In genomic region chr7:121084748-121085336, GRCh38 we compare ENCODE assay signal across 13 cellular contexts.
A peak's percentile ranks its signal among the peaks of the same experiment; 100 is the strongest.
DNase-seq lines count a peak whose midpoint lies in the region; ATAC-seq, FAIRE-seq and TF ChIP-seq lines count a peak whose summit lies in the region.
"Had no signal": no experiment of that assay in that cellular context is flagged by ENCODE, and none has a peak within 500 bp of the region (broad histone marks: within the 10 kb centered on the region; RNA-seq: fewer than 3 reads in every experiment).

No MANE protein-coding gene starts in this region.

- DNase-seq in H54 (ENCODE audit: insufficient read length, low spot score) (peak; percentile 20), adipocyte (ENCODE audit: low read depth) (peak; percentile 75), glomerular visceral epithelial cell (ENCODE audit: extremely low spot score) (peak; percentile 89), lower leg skin (ENCODE audit: low spot score in 2 of 2) (no peak)
- DNase-seq in effector CD8-positive, alpha-beta T cell (lab: John Stamatoyannopoulos, UW): no peak
- DNase-seq: activated T-cell treated with anti-CD3 and anti-CD28 coated beads, Interleukin-2, amount 50 U/mL, for 48 hours; NCI-H1436 treated with DMSO at 0.1 percent for 48 hours had no signal

- H3K9me3 ChIP-seq in adipocyte (ENCODE audit: control insufficient read depth, low read length) (no peaks in the 10 kb centered on the region), skeletal muscle satellite cell (replicated peaks; ENCODE audit: low read length) (no peaks in the 10 kb centered on the region)

- peak overlapping the region; percentile 76 for H3K4me2 ChIP-seq in skeletal muscle satellite cell (ENCODE audit: low read length)

- H3K27me3 ChIP-seq in adipocyte (replicated peaks; ENCODE audit: control insufficient read depth, insufficient read depth, low read length) (no peaks in the 10 kb centered on the region), skeletal muscle satellite cell (ENCODE audit: control insufficient read depth, insufficient read depth, low read length) (no peaks in the 10 kb centered on the region)

- TF ChIP-seq CTCF in lower leg skin (IDR thresholded peaks at IDR 0.05): no peak

- TF ChIP-seq POLR2A in H54 (IDR thresholded peaks at IDR 0.05; ENCODE audit: low read depth, low read length) (no peak), lower leg skin (IDR thresholded peaks at IDR 0.05) (no peak)

- intact Hi-C loops in lower leg skin (cut with DNase I; ENCODE audit: low total_unique reads): loop anchor here (10.0 kb wide), 2 partner anchors 100 to 280 kb away; partner anchors contain the start of gene CPED1

- peak overlapping the region; percentile 81 for H3K9ac ChIP-seq in adipocyte (ENCODE audit: low read length)
- peak overlapping the region; percentile 83 for H3K9ac ChIP-seq in skeletal muscle satellite cell (ENCODE audit: low read depth, low read length)

- FAIRE-seq in H54 (lab: Jason Lieb, UNC): peak; percentile 99
- FAIRE-seq: frontal cortex had no signal

- ATAC-seq in HG03025 (IDR thresholded peaks at IDR 0.05; ENCODE audit: low FRiP score, unreplicated experiment) (no peak), HG02970 (IDR thresholded peaks at IDR 0.05; ENCODE audit: low FRiP score, unreplicated experiment) (no peak)
- ATAC-seq: natural killer cell treated with Interleukin-12 subunit alpha and Interleukin-12 subunit beta and Interleukin-15 and Interleukin-18, amount 100 ng/mL, for 72 hours had no signal

- WGBS in lower leg skin, 2 donors: 69 to 84% methylated on average over 5 of the region's 5 CpGs

- H3K36me3 ChIP-seq in adipocyte (ENCODE audit: control insufficient read depth, insufficient read depth, low read length, severe bottlenecking) (no peaks in the 10 kb centered on the region), skeletal muscle satellite cell (ENCODE audit: insufficient read depth, low read length) (no peaks in the 10 kb centered on the region)

- H3K4me1 ChIP-seq in adipocyte (ENCODE audit: control insufficient read depth, insufficient read depth, low read length): peaks cover 68% of the 10 kb centered on the region
- H3K4me1 ChIP-seq in skeletal muscle satellite cell (ENCODE audit: control insufficient read depth, insufficient read depth, low read length): peaks cover 66% of the 10 kb centered on the region

- H3K4me3 ChIP-seq in adipocyte (ENCODE audit: low read length): peak overlapping the region; percentile 34
- H3K4me3 ChIP-seq in skeletal muscle satellite cell (ENCODE audit: low read length): peak overlapping the region; percentile 47
- H3K4me3 ChIP-seq in lower leg skin (ENCODE audit: low read depth, poor library complexity, severe bottlenecking): no peak overlapping the region
- H3K4me3 ChIP-seq: SK-N-MC had no signal

Comparison
In these comparisons a context has a peak if more than half of its experiments do, and no peak if none do; other contexts are left out.
1. DNase-seq: peak in H54 (single experiment), adipocyte (single experiment) and glomerular visceral epithelial cell (single experiment); none in effector CD8-positive, alpha-beta T cell (single experiment) and lower leg skin (0 of 2).